ENCODE assay signal across 16 cellular contexts in the genomic region with DNA sequence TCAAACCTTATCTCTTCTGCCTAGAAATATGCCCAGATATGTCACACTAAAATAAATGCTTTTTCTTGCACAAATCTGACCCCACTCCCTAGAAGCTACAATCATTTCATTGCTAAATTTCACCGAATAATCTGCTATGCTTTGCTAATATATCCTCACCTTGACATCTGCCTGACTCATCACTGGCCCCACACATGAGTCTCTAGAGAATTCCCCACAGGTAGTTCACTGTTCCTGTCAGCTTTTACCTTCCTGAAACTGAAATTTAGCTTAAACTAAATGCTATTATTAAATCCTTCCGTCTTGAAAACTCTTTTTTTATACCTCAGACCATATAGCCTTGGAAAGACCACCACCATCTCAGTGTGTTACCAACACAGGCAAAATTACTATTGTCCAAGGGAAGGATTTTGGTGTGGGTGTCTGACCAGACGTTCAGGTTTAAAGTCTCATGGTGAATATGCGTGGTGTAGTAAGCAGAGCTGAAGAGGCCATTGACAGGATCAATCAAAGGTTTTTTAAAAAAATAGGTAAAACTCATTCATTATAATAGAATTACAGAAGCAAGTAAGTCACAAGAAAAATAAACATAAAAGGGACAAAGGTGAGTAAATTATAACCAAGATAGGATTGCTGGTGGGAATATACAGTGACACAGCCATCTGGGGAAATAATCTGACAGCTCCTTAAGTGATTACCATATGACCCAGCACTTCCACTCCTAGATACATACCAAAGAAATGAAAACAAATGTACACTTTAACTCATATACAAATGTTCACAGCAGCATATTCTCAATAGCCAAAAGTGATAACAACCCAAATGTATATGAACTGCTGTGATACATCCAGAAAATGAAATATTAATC.
DNase-seq lines count a peak whose midpoint lies in the region; ATAC-seq and TF ChIP-seq lines count a peak whose summit lies in the region.
"Had no signal": no experiment of that assay in that cellular context is flagged by ENCODE, and none has a peak within 500 bp of the region (broad histone marks: within the 10 kb centered on the region; RNA-seq: fewer than 3 reads in every experiment).

No MANE protein-coding gene starts in this region.

- POLR2A ChIA-PET in CD8-positive, alpha-beta memory T cell (lab: Charles Lee), result no interaction called here

- TF ChIP-seq CTCF in GM13977 (IDR thresholded peaks at IDR 0.05; ENCODE audit: extremely low read depth, insufficient read depth, missing control alignments) (no peak), epithelial cell of esophagus (IDR thresholded peaks at IDR 0.05; ENCODE audit: insufficient read depth, low read depth, low read length, missing control alignments) (no peak)

- no peak overlapping the region for H3K4me3 Mint-ChIP-seq in CD8-positive, alpha-beta memory T cell
- H3K4me3 Mint-ChIP-seq: activated naive CD4-positive, alpha-beta T cell treated with anti-CD3 and anti-CD28 coated beads, Interleukin-2, amount 10 ng/mL, durations not matched to agents 7 days and 5 days had no signal

- peak overlapping the region in 4 of 8 donors; percentile 9 to 52 (median 38) for H3K27ac Mint-ChIP-seq in CD8-positive, alpha-beta memory T cell
- H3K27ac Mint-ChIP-seq: activated naive CD4-positive, alpha-beta T cell treated with anti-CD3 and anti-CD28 coated beads, Interleukin-2, amount 10 ng/mL, durations not matched to agents 7 days and 5 days had no signal

- CTCF ChIA-PET in CD8-positive, alpha-beta memory T cell (lab: Charles Lee), result interaction anchor here (1.3 kb wide), 1 partner anchor 24 kb away, joined by 3 read pairs; no protein-coding TSS in a partner anchor

- H3K9me3 Mint-ChIP-seq in CD8-positive, alpha-beta memory T cell, result no peaks in the 10 kb centered on the region
- H3K9me3 Mint-ChIP-seq: activated naive CD4-positive, alpha-beta T cell treated with anti-CD3 and anti-CD28 coated beads, Interleukin-2, amount 10 ng/mL, durations not matched to agents 7 days and 5 days had no signal

- intact Hi-C loops in left cardiac atrium (cut with DNase I), result no loop called here

- in situ Hi-C loops in GM13977 (cut with MboI; ENCODE audit: low pct_unique_long_range_greater_than_20kb, low sequenced_read_pairs, unreplicated experiment), result no loop called here

- H3K9me3 ChIP-seq in CD8-positive, alpha-beta memory T cell (ENCODE audit: low read length), result no peaks in the 10 kb centered on the region
- H3K9me3 ChIP-seq: BLaER1, neutrophil had no signal

- no peaks in the 10 kb centered on the region for H3K36me3 ChIP-seq in CD8-positive, alpha-beta memory T cell (ENCODE audit: insufficient read depth, low read length)
- H3K36me3 ChIP-seq: neutrophil had no signal

- H3K4me1 ChIP-seq in CD8-positive, alpha-beta memory T cell (ENCODE audit: insufficient read depth, low read length), result no peaks in the 10 kb centered on the region
- H3K4me1 ChIP-seq: BLaER1 had no signal

- peaks cover 3 to 7% (median 4%) of the 10 kb centered on the region in 3 donors for H3K36me3 Mint-ChIP-seq in CD8-positive, alpha-beta memory T cell
- H3K36me3 Mint-ChIP-seq: activated naive CD4-positive, alpha-beta T cell treated with anti-CD3 and anti-CD28 coated beads, Interleukin-2, amount 10 ng/mL, durations not matched to agents 7 days and 5 days had no signal

- H3K4me1 Mint-ChIP-seq in CD8-positive, alpha-beta memory T cell, result peaks cover 31 to 36% (median 36%) of the 10 kb centered on the region in 3 donors
- H3K4me1 Mint-ChIP-seq: activated naive CD4-positive, alpha-beta T cell treated with anti-CD3 and anti-CD28 coated beads, Interleukin-2, amount 10 ng/mL, durations not matched to agents 7 days and 5 days had no signal

- ATAC-seq in GM19397 (IDR thresholded peaks at IDR 0.05; ENCODE audit: unreplicated experiment) (peak; percentile 61), HG03378 (IDR thresholded peaks at IDR 0.05; ENCODE audit: unreplicated experiment) (peak; percentile 65), left cardiac atrium (no peak)

- H3K27me3 Mint-ChIP-seq in CD8-positive, alpha-beta memory T cell, result no peaks in the 10 kb centered on the region
- H3K27me3 Mint-ChIP-seq: activated naive CD4-positive, alpha-beta T cell treated with anti-CD3 and anti-CD28 coated beads, Interleukin-2, amount 10 ng/mL, durations not matched to agents 7 days and 5 days had no signal

- no peak overlapping the region for H3K4me3 ChIP-seq in epithelial cell of esophagus (ENCODE audit: low read length)
- H3K4me3 ChIP-seq in CD8-positive, alpha-beta memory T cell (ENCODE audit: low read length), result no peak overlapping the region
- H3K4me3 ChIP-seq: BLaER1 had no signal

- no peaks in the 10 kb centered on the region for H3K27me3 ChIP-seq in CD8-positive, alpha-beta memory T cell (ENCODE audit: insufficient read depth, low read length, poor library complexity, severe bottlenecking)
- H3K27me3 ChIP-seq: BLaER1, neutrophil had no signal

- DNase-seq in GM13977 (ENCODE audit: low spot score), result peak; percentile 26
- peak; percentile 83 for DNase-seq in epithelial cell of esophagus (ENCODE audit: low read depth)
- no peak for DNase-seq in stimulated activated CD4-positive, alpha-beta T cell treated with anti-CD3 and anti-CD28 coated beads, Interleukin-4, amount 100 ng/mL, for 4 hours
- no peak for DNase-seq in LoVo (ENCODE audit: low spot score)
- no peak for DNase-seq in left cardiac atrium
- DNase-seq in CD8-positive, alpha-beta memory T cell, result no peak
- DNase-seq: activated CD4-positive, alpha-beta T cell treated with anti-CD3 and anti-CD28 coated beads, Interleukin-2, amount 50 U/mL, for 1 hour; activated naive CD4-positive, alpha-beta T cell treated with anti-CD3 and anti-CD28 coated beads, Interleukin-2, amount 10 ng/mL, durations not matched to agents 7 days and 5 days; NCI-H1105 treated with DMSO at 0.1 percent for 48 hours; NCI-H524 treated with DMSO at 0.1 percent for 48 hours; RPMI8226; T-helper 2 cell had no signal

- no peak overlapping the region for H3K27ac ChIP-seq in CD8-positive, alpha-beta memory T cell (ENCODE audit: low read depth, low read length)
- H3K27ac ChIP-seq: BLaER1, neutrophil had no signal

Comparison
In these comparisons a context has a peak if more than half of its experiments do, and no peak if none do; other contexts are left out.
1. DNase-seq: peak in GM13977 (single experiment) and epithelial cell of esophagus (single experiment); none in stimulated activated CD4-positive, alpha-beta T cell treated with anti-CD3 and anti-CD28 coated beads, Interleukin-4, amount 100 ng/mL, for 4 hours (0 of 2), LoVo (single experiment), left cardiac atrium (single experiment) and CD8-positive, alpha-beta memory T cell (0 of 5).
2. ATAC-seq: peak in GM19397 (single experiment) and HG03378 (single experiment); none in left cardiac atrium (0 of 2).